15 cellular contexts compared by ENCODE assay signal in the genomic region with DNA sequence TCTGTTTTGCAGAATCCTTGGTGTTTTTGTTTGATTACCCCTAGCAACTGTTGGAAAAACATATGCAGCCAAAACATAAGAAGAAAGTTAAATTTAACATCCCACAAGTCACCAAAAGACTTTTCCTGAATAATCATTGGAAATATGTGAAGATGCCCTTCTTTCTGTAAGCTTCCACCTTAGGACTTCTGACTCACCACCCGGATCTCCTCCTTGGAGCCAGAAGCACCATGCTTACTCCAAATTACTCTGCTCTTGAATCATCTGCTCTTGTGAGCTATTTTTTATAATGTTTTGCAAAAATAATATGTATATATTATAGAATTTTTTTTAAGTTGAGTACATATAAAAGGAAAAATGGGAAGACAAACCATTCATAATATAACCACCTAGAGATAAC.
A peak's percentile ranks its signal among the peaks of the same experiment; 100 is the strongest.
DNase-seq lines count a peak whose midpoint lies in the region; ATAC-seq and TF ChIP-seq lines count a peak whose summit lies in the region.
"Had no signal": no experiment of that assay in that cellular context is flagged by ENCODE, and none has a peak within 500 bp of the region (broad histone marks: within the 10 kb centered on the region; RNA-seq: fewer than 3 reads in every experiment).

No MANE protein-coding gene starts in this region.

- peak; percentile 3 for DNase-seq in AG10803 (ENCODE audit: low read depth)
- DNase-seq in GM23248 = peak; percentile 45
- peak; percentile 8 for DNase-seq in RKO (ENCODE audit: low spot score)
- peak in 1 of 2 donors; percentile 23 for DNase-seq in foreskin keratinocyte
- no peak for DNase-seq in osteocyte (ENCODE audit: extremely low spot score, unreplicated experiment)
- DNase-seq in A172 (ENCODE audit: low spot score) = no peak
- no peak for DNase-seq in A673 (ENCODE audit: low spot score)
- DNase-seq in DMS153 treated with DMSO at 0.1 percent for 48 hours (lab: John Stamatoyannopoulos, UW; ENCODE audit: unreplicated experiment) = no peak
- DNase-seq: CD4-positive, alpha-beta T cell; H9; NCI-H1436; NCI-H226; NCI-H526; T-helper 1 cell had no signal

- no peaks in the 10 kb centered on the region for H3K9me3 Mint-ChIP-seq in osteocyte (ENCODE audit: unreplicated experiment)
- H3K9me3 Mint-ChIP-seq: H9 had no signal

- H3F3A ChIP-seq in GM23248 (ENCODE audit: insufficient read depth) = no peaks in the 10 kb centered on the region

- H3K9me3 ChIP-seq in GM23248 (ENCODE audit: low read depth) (no peaks in the 10 kb centered on the region), A673 (ENCODE audit: low read depth, low read length, poor library complexity, severe bottlenecking) (no peaks in the 10 kb centered on the region)

- H3K4me2 ChIP-seq in GM23248 (ENCODE audit: unreplicated experiment) = no peak overlapping the region

- CTCF ChIA-PET in A673 (lab: Charles Lee) = no interaction called here

- H2AFZ ChIP-seq in GM23248 = no peak overlapping the region

- 4 to 6% methylated on average over 1 of the region's 1 CpG for WGBS in GM23248 (ENCODE audit: low coverage in 1 of 2, low lambda C conversion rate in 2 of 2, missing lambda C conversion rate in 2 of 2), 2 experiments

- no peak overlapping the region for H3K27ac ChIP-seq in GM23248
- H3K27ac ChIP-seq in foreskin keratinocyte = no peak overlapping the region
- H3K27ac ChIP-seq in A673 (ENCODE audit: low read depth, low read length, poor library complexity, severe bottlenecking) = no peak overlapping the region

- no peaks in the 10 kb centered on the region for H3K36me3 ChIP-seq in GM23248 (ENCODE audit: low read depth)
- no peaks in the 10 kb centered on the region for H3K36me3 ChIP-seq in A673 (ENCODE audit: insufficient read depth, low read length, poor library complexity, severe bottlenecking)

- H3K4me1 Mint-ChIP-seq in osteocyte (ENCODE audit: unreplicated experiment) = no peaks in the 10 kb centered on the region
- H3K4me1 Mint-ChIP-seq: IgD-negative memory B cell had no signal

- no peaks in the 10 kb centered on the region for H4K20me1 ChIP-seq in GM23248 (ENCODE audit: insufficient read depth)

- no peak overlapping the region for H3K9ac ChIP-seq in GM23248

- H3K4me1 ChIP-seq in GM23248 (ENCODE audit: insufficient read depth) (no peaks in the 10 kb centered on the region), foreskin keratinocyte (no peaks in the 10 kb centered on the region), A673 (ENCODE audit: insufficient read depth, low read length, poor library complexity, severe bottlenecking) (no peaks in the 10 kb centered on the region)

- in situ Hi-C loops in GM23248 (cut with MboI) = no loop called here

- no TSS peak for BruUV-seq in A673 (replicated peaks; lab: Mats Ljungman, UMichigan)

- TF ChIP-seq CTCF in AG10803 (conservative IDR thresholded peaks at IDR 0.05; ENCODE audit: low read length) = no peak
- TF ChIP-seq CTCF in foreskin keratinocyte (conservative IDR thresholded peaks at IDR 0.05) = no peak
- no peak for TF ChIP-seq CTCF in osteocyte (IDR thresholded peaks at IDR 0.05)
- no peak for TF ChIP-seq CTCF in A673 (conservative IDR thresholded peaks at IDR 0.05; ENCODE audit: low read depth, low read length)

- peak; percentile 57 for ATAC-seq in foreskin keratinocyte

- intact Hi-C loops in A673 (cut with micrococcal nuclease; ENCODE audit: unreplicated experiment) = no loop called here

- no peaks in the 10 kb centered on the region for H3K36me3 Mint-ChIP-seq in osteocyte (ENCODE audit: unreplicated experiment)
- H3K36me3 Mint-ChIP-seq: IgD-negative memory B cell had no signal

- H3K4me3 ChIP-seq in AG10803 (ENCODE audit: low read length) = no peak overlapping the region
- H3K4me3 ChIP-seq in GM23248 = no peak overlapping the region
- H3K4me3 ChIP-seq in A673 (ENCODE audit: low read depth, low read length, poor library complexity, severe bottlenecking) = no peak overlapping the region

- H3K27me3 ChIP-seq in GM23248 (replicated peaks; ENCODE audit: insufficient read depth) (peaks cover 60% of the 10 kb centered on the region), foreskin keratinocyte (peaks cover 13% of the 10 kb centered on the region), A673 (replicated peaks; ENCODE audit: insufficient read depth, low read depth, low read length, poor library complexity) (peaks cover 77% of the 10 kb centered on the region)

- no peak overlapping the region for H3K27ac Mint-ChIP-seq in osteocyte (ENCODE audit: unreplicated experiment)
- H3K27ac Mint-ChIP-seq: CD4-positive, alpha-beta T cell; IgD-negative memory B cell had no signal

- no peaks in the 10 kb centered on the region for H3K79me2 ChIP-seq in GM23248 (ENCODE audit: insufficient read depth)

- H3K9me2 ChIP-seq in GM23248 (ENCODE audit: insufficient read depth) = no peaks in the 10 kb centered on the region

- H3K4me3 Mint-ChIP-seq in osteocyte (ENCODE audit: unreplicated experiment) = no peak overlapping the region
- H3K4me3 Mint-ChIP-seq: CD4-positive, alpha-beta T cell; H9; IgD-negative memory B cell had no signal

- peaks cover 20% of the 10 kb centered on the region for H3K27me3 Mint-ChIP-seq in osteocyte (ENCODE audit: unreplicated experiment)
- H3K27me3 Mint-ChIP-seq: CD4-positive, alpha-beta T cell; IgD-negative memory B cell had no signal

- POLR2A ChIA-PET in A673 (lab: Charles Lee; ENCODE audit: low non-redundant PET) = no interaction called here

Comparison
In these comparisons a context has a peak if more than half of its experiments do, and no peak if none do; other contexts are left out.
1. DNase-seq: peak in AG10803 (single experiment), GM23248 (single experiment) and RKO (single experiment); none in osteocyte (single experiment), A172 (single experiment), A673 (single experiment) and DMS153 treated with DMSO at 0.1 percent for 48 hours (single experiment).